ENCODE assay signal across 28 cellular contexts in genomic region chr13:85650613-85651012, GRCh38.
DNase-seq lines count a peak whose midpoint lies in the region; ATAC-seq, FAIRE-seq and TF ChIP-seq lines count a peak whose summit lies in the region.
"Had no signal": no experiment of that assay in that cellular context is flagged by ENCODE, and none has a peak within 500 bp of the region (broad histone marks: within the 10 kb centered on the region; RNA-seq: fewer than 3 reads in every experiment).

No MANE protein-coding gene starts in this region.

- H3K4me3 ChIP-seq in astrocyte (ENCODE audit: insufficient read depth, low read depth, low read length) (no peak overlapping the region), left lung (no peak overlapping the region), WERI-Rb-1 (ENCODE audit: low read depth, low read length) (no peak overlapping the region)
- H3K4me3 ChIP-seq: ovary, tibial nerve had no signal

- no peak overlapping the region for H3K4me2 ChIP-seq in astrocyte (ENCODE audit: low read length)

- H3K36me3 Mint-ChIP-seq in astrocyte (ENCODE audit: low read depth, unreplicated experiment): no peaks in the 10 kb centered on the region
- H3K36me3 Mint-ChIP-seq: activated naive CD8-positive, alpha-beta T cell; immature natural killer cell; memory B cell; stimulated activated effector memory CD8-positive, alpha-beta T cell treated with anti-CD3 and anti-CD28 coated beads, Interleukin-12 subunit alpha, Interleukin-12 subunit beta, amount 100 ng/mL, for 72 hours had no signal

- H3K36me3 ChIP-seq in astrocyte (ENCODE audit: insufficient read depth, low read length) (no peaks in the 10 kb centered on the region), left lung (no peaks in the 10 kb centered on the region), WERI-Rb-1 (no peaks in the 10 kb centered on the region)
- H3K36me3 ChIP-seq: ovary, tibial nerve had no signal

- H3K27me3 Mint-ChIP-seq in astrocyte (ENCODE audit: low read depth, unreplicated experiment): no peaks in the 10 kb centered on the region
- H3K27me3 Mint-ChIP-seq: activated CD4-positive, alpha-beta T cell treated with anti-CD3 and anti-CD28 coated beads, Interleukin-2, amount 10 ng/mL, durations not matched to agents 24 days and 14 days; activated naive CD8-positive, alpha-beta T cell; CD4-positive, alpha-beta T cell; memory B cell had no signal

- no peak for FAIRE-seq in astrocyte (lab: Jason Lieb, UNC)
- FAIRE-seq: D721Med, endothelial cell of umbilical vein, GM18507 had no signal

- H3K27ac Mint-ChIP-seq in astrocyte (ENCODE audit: unreplicated experiment): peak overlapping the region; percentile 6
- H3K27ac Mint-ChIP-seq: activated CD4-positive, alpha-beta T cell treated with anti-CD3 and anti-CD28 coated beads, Interleukin-2, amount 10 ng/mL, durations not matched to agents 24 days and 14 days; activated naive CD8-positive, alpha-beta T cell; CD4-positive, alpha-beta T cell; H9; immature natural killer cell; memory B cell; stimulated activated effector memory CD8-positive, alpha-beta T cell treated with anti-CD3 and anti-CD28 coated beads, Interleukin-12 subunit alpha, Interleukin-12 subunit beta, amount 100 ng/mL, for 72 hours had no signal

- no peak overlapping the region for H2AFZ ChIP-seq in astrocyte (ENCODE audit: low read depth, low read length)

- H3K27me3 ChIP-seq in astrocyte (ENCODE audit: insufficient read depth, low read length) (no peaks in the 10 kb centered on the region), left lung (no peaks in the 10 kb centered on the region), WERI-Rb-1 (ENCODE audit: insufficient read depth, low read depth, severe bottlenecking) (no peaks in the 10 kb centered on the region)
- H3K27me3 ChIP-seq: ovary, tibial nerve had no signal

- ATAC-seq in left lung: peak; percentile 14
- ATAC-seq: left colon; stimulated activated effector memory CD8-positive, alpha-beta T cell treated with anti-CD3 and anti-CD28 coated beads, Interleukin-12 subunit alpha, Interleukin-12 subunit beta, amount 100 ng/mL, for 72 hours had no signal

- no peaks in the 10 kb centered on the region for H3K9me3 ChIP-seq in astrocyte (ENCODE audit: insufficient read depth, low read depth, low read length)
- no peaks in the 10 kb centered on the region for H3K9me3 ChIP-seq in left lung
- H3K9me3 ChIP-seq in WERI-Rb-1 (ENCODE audit: severe bottlenecking): no peaks in the 10 kb centered on the region
- H3K9me3 ChIP-seq: ovary, tibial nerve had no signal

- intact Hi-C loops in left lung (cut with DNase I): no loop called here

- peaks cover 10% of the 10 kb centered on the region for H3K4me1 Mint-ChIP-seq in astrocyte (ENCODE audit: low read depth, unreplicated experiment)
- H3K4me1 Mint-ChIP-seq: activated CD4-positive, alpha-beta T cell treated with anti-CD3 and anti-CD28 coated beads, Interleukin-2, amount 10 ng/mL, durations not matched to agents 24 days and 14 days; immature natural killer cell; memory B cell; neural crest cell; stimulated activated effector memory CD8-positive, alpha-beta T cell treated with anti-CD3 and anti-CD28 coated beads, Interleukin-12 subunit alpha, Interleukin-12 subunit beta, amount 100 ng/mL, for 72 hours had no signal

- no peaks in the 10 kb centered on the region for H3K9me3 Mint-ChIP-seq in astrocyte (ENCODE audit: unreplicated experiment)
- H3K9me3 Mint-ChIP-seq: activated CD4-positive, alpha-beta T cell treated with anti-CD3 and anti-CD28 coated beads, Interleukin-2, amount 10 ng/mL, durations not matched to agents 24 days and 14 days; H9; neural crest cell had no signal

- H3K27ac ChIP-seq in astrocyte (ENCODE audit: low read depth, low read length) (no peak overlapping the region), left lung (no peak overlapping the region), WERI-Rb-1 (no peak overlapping the region)
- H3K27ac ChIP-seq: ovary, tibial nerve, VCaP had no signal

- no peaks in the 10 kb centered on the region for H3K79me2 ChIP-seq in astrocyte (ENCODE audit: insufficient read depth, low read length)

- no peak overlapping the region for H3K9ac ChIP-seq in astrocyte (ENCODE audit: low read length)

- H3K4me3 Mint-ChIP-seq in astrocyte (ENCODE audit: unreplicated experiment): no peak overlapping the region
- H3K4me3 Mint-ChIP-seq: activated CD4-positive, alpha-beta T cell treated with anti-CD3 and anti-CD28 coated beads, Interleukin-2, amount 10 ng/mL, durations not matched to agents 24 days and 14 days; activated naive CD8-positive, alpha-beta T cell; CD4-positive, alpha-beta T cell; H9; immature natural killer cell; memory B cell; neural crest cell; stimulated activated effector memory CD8-positive, alpha-beta T cell treated with anti-CD3 and anti-CD28 coated beads, Interleukin-12 subunit alpha, Interleukin-12 subunit beta, amount 100 ng/mL, for 72 hours had no signal

- TF ChIP-seq CTCF in astrocyte (IDR thresholded peaks at IDR 0.05; ENCODE audit: insufficient read depth, low read depth, low read length) (no peak), left lung (IDR thresholded peaks at IDR 0.05) (no peak), WERI-Rb-1 (IDR thresholded peaks at IDR 0.05; ENCODE audit: low read depth, low read length) (no peak)

- no peaks in the 10 kb centered on the region for H4K20me1 ChIP-seq in astrocyte (ENCODE audit: insufficient read depth, low read length)

- peak; percentile 5 for DNase-seq in NCI-H2171 treated with DMSO at 0.1 percent for 48 hours (lab: John Stamatoyannopoulos, UW)
- DNase-seq in NCI-H2171 (lab: John Stamatoyannopoulos, UW): no peak
- peak; percentile 11 for DNase-seq in NAMALWA (ENCODE audit: low spot score)
- DNase-seq in astrocyte (ENCODE audit: low read depth): no peak
- no peak for DNase-seq in left lung
- DNase-seq in GM19240 (ENCODE audit: insufficient read length, low spot score): no peak
- DNase-seq in hepatic stellate cell (ENCODE audit: low spot score): no peak
- DNase-seq in WERI-Rb-1: no peak
- DNase-seq: activated CD4-positive, alpha-beta T cell treated with anti-CD3 and anti-CD28 coated beads, Interleukin-2, amount 10 ng/mL, durations not matched to agents 24 days and 14 days; activated effector memory CD4-positive, alpha-beta T cell treated with Interleukin-2 at 50 U/mL for 16 hours; CD4-positive, alpha-beta T cell; H9; hippocampal formation; immature natural killer cell; left colon; NCI-H2029 treated with DMSO at 0.1 percent for 48 hours; NK-92 treated with Interleukin-12 subunit alpha and Interleukin-12 subunit beta, amount 100 ng/mL, for 24 hours; ovary; SHP77 had no signal

- H3K4me1 ChIP-seq in astrocyte (ENCODE audit: insufficient read depth, low read length) (no peaks in the 10 kb centered on the region), left lung (no peaks in the 10 kb centered on the region)
- H3K4me1 ChIP-seq: tibial nerve had no signal

Comparison
In these comparisons a context has a peak if more than half of its experiments do, and no peak if none do; other contexts are left out.
1. DNase-seq: peak in NCI-H2171 treated with DMSO at 0.1 percent for 48 hours (single experiment) and NAMALWA (single experiment); none in NCI-H2171 (single experiment), astrocyte (single experiment), left lung (0 of 2), GM19240 (single experiment), hepatic stellate cell (single experiment) and WERI-Rb-1 (single experiment).